Comparison of ENCODE assay signal across 19 cellular contexts in genomic region chr5:3102531-3102930, GRCh38.
A peak's percentile ranks its signal among the peaks of the same experiment; 100 is the strongest.
DNase-seq lines count a peak whose midpoint lies in the region; ATAC-seq and TF ChIP-seq lines count a peak whose summit lies in the region.
"Had no signal": no experiment of that assay in that cellular context is flagged by ENCODE, and none has a peak within 500 bp of the region (broad histone marks: within the 10 kb centered on the region; RNA-seq: fewer than 3 reads in every experiment).

No MANE protein-coding gene starts in this region.

- H2BK120ac ChIP-seq in H9 (ENCODE audit: low read depth, low read length, poor library complexity, severe bottlenecking) (no peak overlapping the region), mesendoderm (ENCODE audit: low read depth, low read length) (no peak overlapping the region)

- H4K91ac ChIP-seq in H9 (ENCODE audit: insufficient read length, low read depth, low read length) = no peak overlapping the region

- H3K23ac ChIP-seq in H9 (ENCODE audit: insufficient read length, low read depth, low read length) (no peak overlapping the region), mesendoderm (ENCODE audit: low read length) (no peak overlapping the region)

- WGBS in H9 (ENCODE audit: extremely low coverage, insufficient read length, low lambda C conversion rate) = no CpG with 5 or more reads among the region's 4 CpGs
- WGBS in mesendoderm (ENCODE audit: extremely low coverage, insufficient coverage, low lambda C conversion rate) = no CpG with 5 or more reads among the region's 4 CpGs
- WGBS in upper lobe of left lung, 2 donors = 63 to 65% methylated on average over 4 of the region's 4 CpGs

- no peak overlapping the region for H2BK15ac ChIP-seq in H9 (ENCODE audit: low read depth, low read length)
- no peak overlapping the region for H2BK15ac ChIP-seq in mesendoderm (replicated peaks; ENCODE audit: low read depth)

- no peaks in the 10 kb centered on the region for H3K36me3 ChIP-seq in mesendoderm (ENCODE audit: control insufficient read depth, insufficient read depth, low read length)
- H3K36me3 ChIP-seq in upper lobe of left lung = no peaks in the 10 kb centered on the region
- H3K36me3 ChIP-seq: HAP-1, SJCRH30 had no signal

- peak overlapping the region; percentile 25 to 98 (median 97); a peak in 5 of 7 replicates for H3K27ac Mint-ChIP-seq in H9
- H3K27ac Mint-ChIP-seq in WTC11 = peak overlapping the region; percentile 95
- no peak overlapping the region for H3K27ac Mint-ChIP-seq in activated CD4-positive, alpha-beta T cell treated with anti-CD3 and anti-CD28 coated beads for 36 hours
- H3K27ac Mint-ChIP-seq: CD4-positive, alpha-beta memory T cell; IgD-negative memory B cell had no signal

- DNase-seq in H9 (no peak), WTC11 (ENCODE audit: low spot score) (no peak), mesendoderm (no peak), upper lobe of left lung (no peak), D341Med (ENCODE audit: low spot score) (no peak)
- DNase-seq in activated CD4-positive, alpha-beta T cell treated with anti-CD3 and anti-CD28 coated beads for 36 hours = no peak
- DNase-seq: Caco-2; CD4-positive, alpha-beta memory T cell; DND-41; NCI-H1694; NCI-H2081; NCI-H2171 treated with DMSO at 0.1 percent for 48 hours; NCI-H524 treated with DMSO at 0.1 percent for 48 hours; NCI-H82; OCI-M1; SJCRH30 had no signal

- no peaks in the 10 kb centered on the region for H3K27me3 ChIP-seq in H9 (ENCODE audit: insufficient read depth, low read length)
- H3K27me3 ChIP-seq in mesendoderm (ENCODE audit: insufficient read depth, low read length, poor library complexity) = no peaks in the 10 kb centered on the region
- H3K27me3 ChIP-seq in upper lobe of left lung = no peaks in the 10 kb centered on the region
- H3K27me3 ChIP-seq: SJCRH30 had no signal

- TF ChIP-seq CTCF in H9 (conservative IDR thresholded peaks at IDR 0.05) (no peak), WTC11 (IDR thresholded peaks at IDR 0.05) (no peak), upper lobe of left lung (IDR thresholded peaks at IDR 0.05) (no peak)

- no peak overlapping the region for H3K4me3 ChIP-seq in mesendoderm (ENCODE audit: low read length)
- H3K4me3 ChIP-seq in upper lobe of left lung = no peak overlapping the region
- H3K4me3 ChIP-seq: SJCRH30 had no signal

- ATAC-seq in WTC11 (no peak), upper lobe of left lung (ENCODE audit: low FRiP score in 2 of 2) (no peak), HG03432 (IDR thresholded peaks at IDR 0.05; ENCODE audit: unreplicated experiment) (no peak)
- ATAC-seq in activated CD4-positive, alpha-beta T cell treated with anti-CD3 and anti-CD28 coated beads for 36 hours = no peak

- no peak overlapping the region for H2BK20ac ChIP-seq in H9 (ENCODE audit: low read depth, low read length, poor library complexity, severe bottlenecking)

- peak overlapping the region; percentile 63 for H3K18ac ChIP-seq in H9 (ENCODE audit: insufficient read length, low read depth, low read length)
- peak overlapping the region; percentile 34 for H3K18ac ChIP-seq in mesendoderm (ENCODE audit: low read length)

- no peak overlapping the region for H4K8ac ChIP-seq in H9 (replicated peaks; ENCODE audit: insufficient read length, low read depth, low read length)
- H4K8ac ChIP-seq in mesendoderm (ENCODE audit: low read depth, low read length) = no peak overlapping the region

- H3K4me2 ChIP-seq in H9 (ENCODE audit: insufficient read depth, insufficient read length, low read length) (no peak overlapping the region), mesendoderm (ENCODE audit: low read length) (no peak overlapping the region)

- no peaks in the 10 kb centered on the region for H3K23me2 ChIP-seq in H9 (ENCODE audit: insufficient read length, low read depth, low read length, poor library complexity, severe bottlenecking)

- no peak overlapping the region; a peak in 1 of 5 replicates for H3K4me3 Mint-ChIP-seq in H9
- H3K4me3 Mint-ChIP-seq in WTC11 = no peak overlapping the region
- H3K4me3 Mint-ChIP-seq in activated CD4-positive, alpha-beta T cell treated with anti-CD3 and anti-CD28 coated beads for 36 hours = no peak overlapping the region
- H3K4me3 Mint-ChIP-seq: CD4-positive, alpha-beta memory T cell; IgD-negative memory B cell had no signal

- H3T11ph ChIP-seq in H9 (ENCODE audit: low read length) = no peak overlapping the region

- intact Hi-C loops in activated CD4-positive, alpha-beta T cell treated with anti-CD3 and anti-CD28 coated beads for 36 hours (cut with DNase I, micrococcal nuclease) = no loop called here

- peak overlapping the region; percentile 70; the same call in 1 of the 2 replicates for H3K14ac ChIP-seq in H9 (ENCODE audit: insufficient read depth, low read length)

- H3K4me1 Mint-ChIP-seq in H9 = peaks cover 78 to 83% of the 10 kb centered on the region in 2 experiments
- H3K4me1 Mint-ChIP-seq in WTC11 = peaks cover 87% of the 10 kb centered on the region
- no peaks in the 10 kb centered on the region for H3K4me1 Mint-ChIP-seq in activated CD4-positive, alpha-beta T cell treated with anti-CD3 and anti-CD28 coated beads for 36 hours
- H3K4me1 Mint-ChIP-seq: CD4-positive, alpha-beta memory T cell; IgD-negative memory B cell had no signal

- no peak overlapping the region for H2AK5ac ChIP-seq in H9 (ENCODE audit: insufficient read length, low read length)
- H2AK5ac ChIP-seq in mesendoderm (ENCODE audit: low read length) = no peak overlapping the region

- POLR2A ChIA-PET in WTC11 (lab: Charles Lee) = no interaction called here
- POLR2A ChIA-PET in activated CD4-positive, alpha-beta T cell treated with anti-CD3 and anti-CD28 coated beads for 36 hours (lab: Charles Lee) = no interaction called here

- H3K56ac ChIP-seq in H9 (ENCODE audit: insufficient read length, low read depth, low read length) (no peak overlapping the region), mesendoderm (ENCODE audit: low read length) (no peak overlapping the region)

- H4K20me1 ChIP-seq in H9 (ENCODE audit: control insufficient read depth, insufficient read depth, insufficient read length) = no peaks in the 10 kb centered on the region

- CTCF ChIA-PET in WTC11 (lab: Charles Lee) = no interaction called here
- CTCF ChIA-PET in activated CD4-positive, alpha-beta T cell treated with anti-CD3 and anti-CD28 coated beads for 36 hours (lab: Charles Lee) = no interaction called here

- no peak overlapping the region; the same call in 1 of the 2 replicates for H3K4ac ChIP-seq in H9 (ENCODE audit: low read depth, low read length)
- H3K4ac ChIP-seq in mesendoderm (ENCODE audit: low read depth, low read length) = no peak overlapping the region

- no peak overlapping the region for H2AFZ ChIP-seq in H9 (ENCODE audit: low read length)

- H3K9me3 Mint-ChIP-seq in H9 (no peaks in the 10 kb centered on the region; a peak in 3 of 5 replicates), WTC11 (no peaks in the 10 kb centered on the region)
- H3K9me3 Mint-ChIP-seq in activated CD4-positive, alpha-beta T cell treated with anti-CD3 and anti-CD28 coated beads for 36 hours (ENCODE audit: low read depth) = no peaks in the 10 kb centered on the region

- no peak overlapping the region for H4K5ac ChIP-seq in H9 (ENCODE audit: insufficient read length, low read depth, low read length)
- no peak overlapping the region for H4K5ac ChIP-seq in mesendoderm (ENCODE audit: low read length)

- H3K9me3 ChIP-seq in H9 (ENCODE audit: control insufficient read depth, low read depth, low read length) (no peaks in the 10 kb centered on the region), upper lobe of left lung (no peaks in the 10 kb centered on the region)
- H3K9me3 ChIP-seq: Caco-2, HAP-1, SJCRH30 had no signal

- H2BK5ac ChIP-seq in H9 (ENCODE audit: insufficient read length, low read length) (no peak overlapping the region), mesendoderm (ENCODE audit: low read length) (no peak overlapping the region)

- H3K79me1 ChIP-seq in H9 (ENCODE audit: insufficient read depth, low read depth, low read length, poor library complexity, severe bottlenecking) = no peaks in the 10 kb centered on the region
- no peaks in the 10 kb centered on the region for H3K79me1 ChIP-seq in mesendoderm (ENCODE audit: low read length)

- H3K27ac ChIP-seq in H9 (ENCODE audit: insufficient read length, low read depth, low read length) (no peak overlapping the region), mesendoderm (ENCODE audit: low read depth, low read length) (no peak overlapping the region), upper lobe of left lung (no peak overlapping the region)
- H3K27ac ChIP-seq: SJCRH30 had no signal

- H3K27me3 Mint-ChIP-seq in H9 (ENCODE audit: low read depth) (peaks cover 1% of the 10 kb centered on the region; the same call in 1 of the 2 replicates), WTC11 (ENCODE audit: low read depth) (peaks cover 31% of the 10 kb centered on the region)
- H3K27me3 Mint-ChIP-seq in activated CD4-positive, alpha-beta T cell treated with anti-CD3 and anti-CD28 coated beads for 36 hours = peaks cover 28% of the 10 kb centered on the region

- H3K79me2 ChIP-seq in H9 (ENCODE audit: insufficient read depth, low read length) (no peaks in the 10 kb centered on the region), mesendoderm (ENCODE audit: control insufficient read depth, insufficient read depth, low read length) (no peaks in the 10 kb centered on the region)

- H3K4me1 ChIP-seq in H9 (ENCODE audit: insufficient read depth, low read length) (peaks cover 20% of the 10 kb centered on the region; the same call in 1 of the 2 replicates), mesendoderm (ENCODE audit: control insufficient read depth, low read depth, low read length) (peaks cover 12% of the 10 kb centered on the region), upper lobe of left lung (no peaks in the 10 kb centered on the region)
- H3K4me1 ChIP-seq: Caco-2, SJCRH30 had no signal

- no peak overlapping the region for H2BK12ac ChIP-seq in H9 (ENCODE audit: insufficient read length, low read depth, low read length)

- TF ChIP-seq POLR2A in upper lobe of left lung (IDR thresholded peaks at IDR 0.05) = no peak

- H3K9ac ChIP-seq in H9 (ENCODE audit: extremely low read depth, insufficient read length, low read length) (no peak overlapping the region), mesendoderm (ENCODE audit: low read length) (no peak overlapping the region)

- TF ChIP-seq EP300 in upper lobe of left lung (IDR thresholded peaks at IDR 0.05) = no peak

- no peaks in the 10 kb centered on the region; a peak in 1 of 7 replicates for H3K36me3 Mint-ChIP-seq in H9 (ENCODE audit: insufficient read depth in 1 of 3, low read depth in 3 of 3)
- H3K36me3 Mint-ChIP-seq in WTC11 = no peaks in the 10 kb centered on the region
- no peaks in the 10 kb centered on the region for H3K36me3 Mint-ChIP-seq in activated CD4-positive, alpha-beta T cell treated with anti-CD3 and anti-CD28 coated beads for 36 hours (ENCODE audit: low read depth)
- H3K36me3 Mint-ChIP-seq: CD4-positive, alpha-beta memory T cell had no signal

TF ChIP-seq in WTC11, 78 proteins besides CTCF, POLR2A, EP300 and RAD21 (continues in another document):
- TF ChIP-seq MXD4 (CRISPR knock-in tag; IDR thresholded peaks at IDR 0.05; ENCODE audit: borderline replicate concordance) = no peak
- TF ChIP-seq RELA (CRISPR knock-in tag; IDR thresholded peaks at IDR 0.05; ENCODE audit: borderline replicate concordance) = no peak
- no peak for TF ChIP-seq ZNF219 (CRISPR knock-in tag; IDR thresholded peaks at IDR 0.05; ENCODE audit: borderline replicate concordance)
